25 cellular contexts compared by ENCODE assay signal in genomic region chr3:159776779-159777178, GRCh38.
DNase-seq lines count a peak whose midpoint lies in the region; ATAC-seq, FAIRE-seq and TF ChIP-seq lines count a peak whose summit lies in the region.
"Had no signal": no experiment of that assay in that cellular context is flagged by ENCODE, and none has a peak within 500 bp of the region (broad histone marks: within the 10 kb centered on the region; RNA-seq: fewer than 3 reads in every experiment).

No MANE protein-coding gene starts in this region.

- peaks cover under 1% of the 10 kb centered on the region for H3F3A ChIP-seq in smooth muscle cell (ENCODE audit: low read depth)

- no peak for TF ChIP-seq EP300 in H1 (IDR thresholded peaks at IDR 0.05; ENCODE audit: borderline replicate concordance in 1 of 2, low read depth in 2 of 2, low read length in 2 of 2)

- H3K9ac ChIP-seq in H9 (ENCODE audit: extremely low read depth, insufficient read length, low read length) (no peak overlapping the region), H1 (replicated peaks in 1 of 4; ENCODE audit: extremely low read depth in 1 of 4, low read depth in 3 of 4, low read length in 3 of 4) (no peak overlapping the region), mesenchymal stem cell (ENCODE audit: low read length) (peak overlapping the region; percentile 71), smooth muscle cell (ENCODE audit: low read depth) (no peak overlapping the region)

- H3T11ph ChIP-seq in H9 (ENCODE audit: low read length) = no peak overlapping the region

- H3K4me2 ChIP-seq in H9 (ENCODE audit: insufficient read depth, insufficient read length, low read length) (no peak overlapping the region), H1 (ENCODE audit: insufficient read depth in 1 of 2, low read depth in 2 of 2, low read length in 2 of 2) (no peak overlapping the region), mesenchymal stem cell (ENCODE audit: low read length, poor library complexity, severe bottlenecking) (no peak overlapping the region), smooth muscle cell (peak overlapping the region; percentile 82)
- H3K4me2 ChIP-seq: A549 had no signal

- ATAC-seq in HG03354 (IDR thresholded peaks at IDR 0.05; ENCODE audit: poor library complexity, severe bottlenecking, unreplicated experiment) = no peak
- ATAC-seq: A549, HCT116, right lobe of liver, WTC11 had no signal

- FAIRE-seq in H1 (lab: Jason Lieb, UNC) = no peak
- FAIRE-seq: A549, D721Med had no signal

- H3K27ac ChIP-seq in H9 (ENCODE audit: insufficient read length, low read depth, low read length) (no peak overlapping the region), H1 (ENCODE audit: low read depth, low read length) (no peak overlapping the region), mesenchymal stem cell (ENCODE audit: low read length, poor library complexity, severe bottlenecking) (peak overlapping the region; percentile 74), smooth muscle cell (ENCODE audit: low read depth) (peak overlapping the region; percentile 89), Peyer's patch (peak overlapping the region in 2 of 4 donors; percentile 7 to 12)
- H3K27ac ChIP-seq: A549, neutrophil, right lobe of liver had no signal

- H3K14ac ChIP-seq in H9 (ENCODE audit: insufficient read depth, low read length) (no peak overlapping the region), H1 (ENCODE audit: insufficient read length) (no peak overlapping the region), mesenchymal stem cell (ENCODE audit: low read length in 2 of 2) (peak overlapping the region in 1 of 2 experiments; percentile 57)

- H2BK120ac ChIP-seq in H9 (ENCODE audit: low read depth, low read length, poor library complexity, severe bottlenecking) = no peak overlapping the region
- no peak overlapping the region for H2BK120ac ChIP-seq in H1 (replicated peaks; ENCODE audit: low read depth, low read length)
- H2BK120ac ChIP-seq in mesenchymal stem cell (ENCODE audit: low read depth, low read length) = no peak overlapping the region

- CTCF ChIA-PET in H1 (lab: Charles Lee; ENCODE audit: partially characterized antibody) = interaction anchor here (0.9 to 3.0 kb wide), 4 partner anchors 10 to 152 kb away, joined by 3 to 17 read pairs (median 4); no protein-coding TSS in a partner anchor

- H3K79me1 ChIP-seq in H9 (ENCODE audit: insufficient read depth, low read depth, low read length, poor library complexity, severe bottlenecking) (no peaks in the 10 kb centered on the region), H1 (ENCODE audit: low read depth, low read length) (no peaks in the 10 kb centered on the region; the same call in 1 of the 2 replicates), mesenchymal stem cell (replicated peaks; ENCODE audit: low read length, poor library complexity, severe bottlenecking) (peaks cover 15% of the 10 kb centered on the region)

- H2BK20ac ChIP-seq in H9 (ENCODE audit: low read depth, low read length, poor library complexity, severe bottlenecking) (peak overlapping the region; percentile 83), H1 (ENCODE audit: low read length) (no peak overlapping the region)

- WGBS in H9 (ENCODE audit: extremely low coverage, insufficient read length, low lambda C conversion rate) = no CpG with 5 or more reads among the region's 4 CpGs
- 88% methylated on average over 4 of the region's 4 CpGs; no CpG with 5 or more reads in 1 of the 2 experiments for WGBS in H1 (ENCODE audit: extremely low coverage in 1 of 2, insufficient coverage in 1 of 2, insufficient read length in 1 of 2, insufficient replicate concordance in 2 of 2, low coverage in 1 of 2, low lambda C conversion rate in 2 of 2, missing lambda C conversion rate in 1 of 2), 2 experiments
- 86% methylated on average over 2 of the region's 4 CpGs for WGBS in mesenchymal stem cell
- WGBS in smooth muscle cell (ENCODE audit: low lambda C conversion rate) = 91% methylated on average over 4 of the region's 4 CpGs

- H2AK5ac ChIP-seq in H9 (ENCODE audit: insufficient read length, low read length) = no peak overlapping the region
- H2AK5ac ChIP-seq in H1 (ENCODE audit: low read depth, low read length) = no peak overlapping the region
- H2AK5ac ChIP-seq in mesenchymal stem cell (ENCODE audit: low read length, severe bottlenecking) = peak overlapping the region; percentile 97

- no peak for TF ChIP-seq RAD21 in H1 (IDR thresholded peaks at IDR 0.05 in 1 of 2, conservative IDR thresholded peaks at IDR 0.05 in 1 of 2; ENCODE audit: low read depth in 2 of 2, low read length in 2 of 2)

- H3K36me3 Mint-ChIP-seq in H9 (ENCODE audit: insufficient read depth in 1 of 3, low read depth in 3 of 3) = peaks cover 0 to 7% (median 1%) of the 10 kb centered on the region in 3 experiments; a peak in 4 of 7 replicates
- H3K36me3 Mint-ChIP-seq: WTC11 had no signal

- H3K4me3 ChIP-seq in H1 (ENCODE audit: extremely low read depth in 1 of 4, insufficient read depth in 2 of 4, low read depth in 3 of 4, low read length in 4 of 4) (no peak overlapping the region), mesenchymal stem cell (ENCODE audit: insufficient read depth in 1 of 2, low read depth in 1 of 2, low read length in 2 of 2) (no peak overlapping the region), smooth muscle cell (no peak overlapping the region), Peyer's patch (no peak overlapping the region)
- H3K4me3 ChIP-seq: A549, right lobe of liver had no signal

- H2AFZ ChIP-seq in H9 (ENCODE audit: low read length) = no peak overlapping the region
- no peak overlapping the region for H2AFZ ChIP-seq in H1 (ENCODE audit: low read length)
- no peak overlapping the region for H2AFZ ChIP-seq in mesenchymal stem cell (ENCODE audit: low read depth, low read length)
- H2AFZ ChIP-seq in smooth muscle cell (ENCODE audit: low read depth) = no peak overlapping the region

- DNase-seq in H9 (no peak), H1 (ENCODE audit: low read depth in 1 of 2, low spot score in 2 of 2) (no peak), mesenchymal stem cell (no peak), smooth muscle cell (lab: John Stamatoyannopoulos, UW; ENCODE audit: unreplicated experiment) (no peak), NCI-H1694 (lab: John Stamatoyannopoulos, UW) (no peak), Peyer's patch (no peak), cerebellum (ENCODE audit: low spot score) (no peak)
- DNase-seq: C1 segment of cervical spinal cord; KG1; kidney glomerular epithelial cell; midbrain; NCI-H1048; NCI-H2107; NCI-H69; OCI-M1; right lobe of liver; stimulated activated CD4-positive, alpha-beta T cell treated with anti-CD3 and anti-CD28 coated beads, Interleukin-2, amount 100 ng/mL, for 24 hours had no signal

- H3K56ac ChIP-seq in H9 (ENCODE audit: insufficient read length, low read depth, low read length) (no peak overlapping the region), H1 (replicated peaks; ENCODE audit: insufficient read length, low read depth, low read length) (no peak overlapping the region)

- H3K23ac ChIP-seq in H9 (ENCODE audit: insufficient read length, low read depth, low read length) (no peak overlapping the region), H1 (ENCODE audit: insufficient read length) (no peak overlapping the region), mesenchymal stem cell (ENCODE audit: low read length in 2 of 2) (peak overlapping the region in 1 of 2 experiments; percentile 14)

- H3K27ac Mint-ChIP-seq in H9 = no peak overlapping the region
- H3K27ac Mint-ChIP-seq: activated T-helper 1 cell treated with anti-CD3 and anti-CD28 coated beads, Interleukin-12 subunit alpha, Interleukin-12 subunit beta, Interleukin-2, Interleukin-4 antibody, amounts not matched to agents 30 ng/mL and 10 ng/mL and 1 ng/mL, durations not matched to agents 14 hours and 24 hours and 36 hours; WTC11 had no signal

- no peaks in the 10 kb centered on the region for H3K9me3 ChIP-seq in H9 (ENCODE audit: control insufficient read depth, low read depth, low read length)
- no peaks in the 10 kb centered on the region for H3K9me3 ChIP-seq in H1 (ENCODE audit: insufficient read depth in 2 of 2, low read depth in 1 of 2, low read length in 1 of 2)
- no peaks in the 10 kb centered on the region for H3K9me3 ChIP-seq in mesenchymal stem cell (ENCODE audit: control insufficient read depth, low read length)
- H3K9me3 ChIP-seq in smooth muscle cell (replicated peaks; ENCODE audit: low read depth) = no peaks in the 10 kb centered on the region
- no peaks in the 10 kb centered on the region for H3K9me3 ChIP-seq in Peyer's patch
- H3K9me3 ChIP-seq: A549, neutrophil, right lobe of liver had no signal

- H2BK5ac ChIP-seq in H9 (ENCODE audit: insufficient read length, low read length) (no peak overlapping the region), H1 (ENCODE audit: low read depth, low read length) (no peak overlapping the region), mesenchymal stem cell (ENCODE audit: low read depth, low read length, poor library complexity, severe bottlenecking) (peak overlapping the region; percentile 57)

- no peaks in the 10 kb centered on the region for H3K27me3 Mint-ChIP-seq in H9 (ENCODE audit: low read depth)

- H3K4me1 Mint-ChIP-seq in H9 = peaks cover 14 to 28% of the 10 kb centered on the region in 2 experiments
- H3K4me1 Mint-ChIP-seq: central memory CD8-positive, alpha-beta T cell had no signal

- H3K23me2 ChIP-seq in H9 (ENCODE audit: insufficient read length, low read depth, low read length, poor library complexity, severe bottlenecking) = no peaks in the 10 kb centered on the region
- H3K23me2 ChIP-seq in H1 (ENCODE audit: low read depth, low read length) = no peaks in the 10 kb centered on the region; the same call in 1 of the 2 replicates

- H3K4me1 ChIP-seq in H9 (ENCODE audit: insufficient read depth, low read length) (no peaks in the 10 kb centered on the region), H1 (replicated peaks in 1 of 4; ENCODE audit: control insufficient read depth in 3 of 4, insufficient read depth in 4 of 4, low read length in 3 of 4) (peaks cover 0 to 12% (median 4%) of the 10 kb centered on the region in 4 experiments; a peak in 5 of 7 replicates), mesenchymal stem cell (ENCODE audit: control insufficient read depth, insufficient read depth, low read depth, low read length) (peaks cover 16% of the 10 kb centered on the region), smooth muscle cell (ENCODE audit: low read depth) (peaks cover 26% of the 10 kb centered on the region), Peyer's patch (peaks cover 0 to 4% (median 0%) of the 10 kb centered on the region in 4 donors)
- H3K4me1 ChIP-seq: right lobe of liver had no signal

- no peaks in the 10 kb centered on the region for H3K9me3 Mint-ChIP-seq in H9
- H3K9me3 Mint-ChIP-seq: activated T-helper 1 cell treated with anti-CD3 and anti-CD28 coated beads, Interleukin-12 subunit alpha, Interleukin-12 subunit beta, Interleukin-2, Interleukin-4 antibody, amounts not matched to agents 30 ng/mL and 10 ng/mL and 1 ng/mL, durations not matched to agents 14 hours and 24 hours and 36 hours; central memory CD8-positive, alpha-beta T cell; WTC11 had no signal

- H2BK15ac ChIP-seq in H9 (ENCODE audit: low read depth, low read length) (no peak overlapping the region), H1 (ENCODE audit: low read length) (0 out of 2 replicates have a peak overlapping the region, but pooled peaks have one; percentile 29), mesenchymal stem cell (ENCODE audit: low read depth, poor library complexity, severe bottlenecking) (peak overlapping the region; percentile 7)

- POLR2A ChIA-PET in H1 (lab: Charles Lee; ENCODE audit: partially characterized antibody) = interaction anchor here (1.6 kb wide), 1 partner anchor 13 kb away, joined by 4 read pairs; no protein-coding TSS in a partner anchor

- no peaks in the 10 kb centered on the region for H4K20me1 ChIP-seq in H9 (ENCODE audit: control insufficient read depth, insufficient read depth, insufficient read length)
- H4K20me1 ChIP-seq in H1 (replicated peaks in 1 of 2; ENCODE audit: control insufficient read depth in 1 of 2, insufficient read depth in 2 of 2, low read length in 2 of 2) = no peaks in the 10 kb centered on the region
- peaks cover 20% of the 10 kb centered on the region for H4K20me1 ChIP-seq in smooth muscle cell (ENCODE audit: low read depth)

- no peak overlapping the region for H4K5ac ChIP-seq in H9 (ENCODE audit: insufficient read length, low read depth, low read length)
- H4K5ac ChIP-seq in H1 (ENCODE audit: insufficient read length, low read depth, low read length) = peak overlapping the region; percentile 26

- H4K91ac ChIP-seq in H9 (ENCODE audit: insufficient read length, low read depth, low read length) (no peak overlapping the region), H1 (replicated peaks; ENCODE audit: insufficient read length, low read length) (no peak overlapping the region), mesenchymal stem cell (ENCODE audit: low read length) (peak overlapping the region; percentile 90)

- no peak overlapping the region for H4K8ac ChIP-seq in H9 (replicated peaks; ENCODE audit: insufficient read length, low read depth, low read length)
- no peak overlapping the region for H4K8ac ChIP-seq in H1 (ENCODE audit: extremely low read depth, insufficient read depth, low read length)
- H4K8ac ChIP-seq in mesenchymal stem cell (ENCODE audit: low read length) = peak overlapping the region; percentile 94

- H3K4ac ChIP-seq in H9 (ENCODE audit: low read depth, low read length) = no peak overlapping the region
- H3K4ac ChIP-seq in H1 (replicated peaks; ENCODE audit: insufficient read length, low read depth, low read length) = no peak overlapping the region
- peak overlapping the region in 1 of 2 experiments; percentile 87 for H3K4ac ChIP-seq in mesenchymal stem cell (ENCODE audit: low read depth in 1 of 2, low read length in 2 of 2)

- TF ChIP-seq POLR2A in H1 (IDR thresholded peaks at IDR 0.05; ENCODE audit: control extremely low read depth in 1 of 2, low read depth in 2 of 2, low read length in 2 of 2) (no peak), Peyer's patch (IDR thresholded peaks at IDR 0.05) (no peak)

- H3K27me3 ChIP-seq in H9 (ENCODE audit: insufficient read depth, low read length) (no peaks in the 10 kb centered on the region), H1 (replicated peaks in 1 of 4; ENCODE audit: control insufficient read depth in 3 of 4, extremely low read depth in 1 of 4, insufficient read depth in 3 of 4, low read length in 3 of 4) (no peaks in the 10 kb centered on the region), mesenchymal stem cell (ENCODE audit: control insufficient read depth in 1 of 2, insufficient read depth in 1 of 2, low read length in 2 of 2) (no peaks in the 10 kb centered on the region), smooth muscle cell (ENCODE audit: low read depth) (no peaks in the 10 kb centered on the region), Peyer's patch (no peaks in the 10 kb centered on the region)
- H3K27me3 ChIP-seq: neutrophil, right lobe of liver had no signal

- no peak overlapping the region for H2BK12ac ChIP-seq in H9 (ENCODE audit: insufficient read length, low read depth, low read length)
- no peak overlapping the region for H2BK12ac ChIP-seq in H1 (ENCODE audit: low read depth, low read length)
- peak overlapping the region; percentile 15 to 98 for H2BK12ac ChIP-seq in mesenchymal stem cell (ENCODE audit: low read length in 2 of 2)

- H3K4me3 Mint-ChIP-seq in H9 = no peak overlapping the region
- H3K4me3 Mint-ChIP-seq: activated T-helper 1 cell treated with anti-CD3 and anti-CD28 coated beads, Interleukin-12 subunit alpha, Interleukin-12 subunit beta, Interleukin-2, Interleukin-4 antibody, amounts not matched to agents 30 ng/mL and 10 ng/mL and 1 ng/mL, durations not matched to agents 14 hours and 24 hours and 36 hours; central memory CD8-positive, alpha-beta T cell; WTC11 had no signal

- no peak overlapping the region for H3K18ac ChIP-seq in H9 (ENCODE audit: insufficient read length, low read depth, low read length)
- H3K18ac ChIP-seq in H1 (ENCODE audit: extremely low read depth, low read length) = no peak overlapping the region
- peak overlapping the region; percentile 28 to 75 for H3K18ac ChIP-seq in mesenchymal stem cell (ENCODE audit: low read depth in 1 of 2, low read length in 2 of 2)

- no peaks in the 10 kb centered on the region; the same call in 1 of the 2 replicates for H3K79me2 ChIP-seq in H9 (ENCODE audit: insufficient read depth, low read length)
- no peaks in the 10 kb centered on the region for H3K79me2 ChIP-seq in H1 (ENCODE audit: control insufficient read depth in 1 of 2, insufficient read depth in 2 of 2, low read length in 2 of 2)
- H3K79me2 ChIP-seq in smooth muscle cell (ENCODE audit: low read depth) = peaks cover 88% of the 10 kb centered on the region

- H3K36me3 ChIP-seq in H1 (ENCODE audit: control insufficient read depth in 2 of 4, insufficient read depth in 4 of 4, low read length in 3 of 4) (no peaks in the 10 kb centered on the region), mesenchymal stem cell (ENCODE audit: control insufficient read depth in 1 of 2, insufficient read depth in 2 of 2, low read depth in 1 of 2, low read length in 2 of 2) (peaks cover 4 to 11% of the 10 kb centered on the region in 2 experiments), smooth muscle cell (ENCODE audit: low read depth) (no peaks in the 10 kb centered on the region), Peyer's patch (no peaks in the 10 kb centered on the region)
- H3K36me3 ChIP-seq: neutrophil, right lobe of liver had no signal

- no peak for TF ChIP-seq CTCF in H9 (conservative IDR thresholded peaks at IDR 0.05)
- TF ChIP-seq CTCF in H1 (IDR thresholded peaks at IDR 0.05; ENCODE audit: control extremely low read depth in 1 of 3, insufficient read depth in 1 of 3, low read depth in 1 of 3, low read length in 3 of 3) = no peak
- no peak for TF ChIP-seq CTCF in smooth muscle cell (IDR thresholded peaks at IDR 0.05; ENCODE audit: borderline replicate concordance, insufficient read depth, poor library complexity, severe bottlenecking)
- TF ChIP-seq CTCF in Peyer's patch (IDR thresholded peaks at IDR 0.05) = no peak

Comparison
In these comparisons a context has a peak if more than half of its experiments do, and no peak if none do; other contexts are left out.
1. H2BK12ac ChIP-seq: peak in mesenchymal stem cell (2 of 2); none in H9 (single experiment) and H1 (single experiment).
2. H3K18ac ChIP-seq: peak in mesenchymal stem cell (2 of 2); none in H9 (single experiment) and H1 (single experiment).
3. H3K27ac ChIP-seq: peak in mesenchymal stem cell (single experiment) and smooth muscle cell (single experiment); none in H9 (single experiment) and H1 (single experiment).